1 cellular context compared by ENCODE assay signal in the genomic region with DNA sequence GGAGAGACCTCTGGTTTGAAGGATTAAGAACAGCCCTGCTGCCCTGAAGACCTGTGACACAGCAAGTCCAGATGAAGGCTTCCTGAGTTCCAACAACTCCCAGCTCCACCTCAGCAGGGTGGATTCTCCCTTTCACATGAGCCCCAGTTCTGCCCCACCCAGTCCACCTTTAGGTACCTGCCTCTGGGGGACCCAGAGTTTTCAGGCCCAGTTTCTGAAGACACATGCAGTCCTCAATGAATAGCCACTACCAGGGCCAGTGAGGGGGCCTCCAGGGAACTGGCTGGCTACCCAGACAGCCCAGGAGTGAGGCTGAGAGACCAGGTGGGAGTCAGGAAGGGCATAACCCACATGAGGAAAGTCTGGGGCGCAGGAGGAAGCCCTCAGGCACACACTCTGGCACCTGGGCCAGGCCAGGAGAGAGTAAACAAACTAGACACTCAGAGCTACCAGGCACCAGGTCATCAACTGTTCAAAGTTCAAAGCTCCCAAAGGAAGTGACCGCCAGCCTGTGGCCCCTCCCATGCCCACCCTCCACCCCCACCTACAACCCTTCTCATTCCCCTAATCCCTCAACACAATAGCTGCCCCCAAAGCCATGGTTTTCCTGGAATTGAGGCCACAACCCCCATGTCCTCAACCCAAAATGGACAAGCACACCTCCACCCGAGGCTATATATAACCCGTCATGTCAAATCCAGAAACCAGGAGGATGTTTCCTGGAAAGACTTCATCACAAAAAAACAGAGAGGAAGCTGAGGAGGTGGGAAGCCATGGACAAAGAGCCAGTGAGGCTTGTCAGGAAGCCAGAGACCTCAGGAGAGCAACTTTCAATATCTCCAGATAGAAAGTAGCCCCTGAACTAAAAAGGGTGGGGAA.
TF ChIP-seq lines count a peak whose summit lies in the region.

No MANE protein-coding gene starts in this region.

TF ChIP-seq in HepG2, 621 proteins besides CTCF, POLR2A, EP300 and RAD21 (continued from another document and continues in another):
- TF ChIP-seq JDP2 (CRISPR knock-in tag; IDR thresholded peaks at IDR 0.05; ENCODE audit: borderline replicate concordance), result no peak
- TF ChIP-seq, protein P1, sequence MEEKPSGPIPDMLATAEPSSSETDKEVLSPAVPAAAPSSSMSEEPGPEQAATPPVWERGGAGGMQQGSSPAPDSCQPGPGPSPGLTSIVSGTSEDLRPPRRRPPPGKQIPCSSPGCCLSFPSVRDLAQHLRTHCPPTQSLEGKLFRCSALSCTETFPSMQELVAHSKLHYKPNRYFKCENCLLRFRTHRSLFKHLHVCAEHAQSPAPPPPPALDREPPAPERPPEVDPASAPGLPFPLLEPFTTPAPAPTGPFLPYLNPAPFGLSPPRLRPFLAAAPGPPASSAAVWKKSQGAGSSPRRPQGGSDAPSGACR (CRISPR knock-in tag; IDR thresholded peaks at IDR 0.05), result peak; percentile 71; the same call in 1 of the 2 replicates
- no peak for TF ChIP-seq SYNCRIP (IDR thresholded peaks at IDR 0.05; ENCODE audit: insufficient read depth, low read depth, low read length)
- no peak for TF ChIP-seq ZNF431 (CRISPR knock-in tag; IDR thresholded peaks at IDR 0.05; ENCODE audit: borderline replicate concordance, low read depth)
- no peak for TF ChIP-seq FOSL1 (CRISPR knock-in tag; IDR thresholded peaks at IDR 0.05; ENCODE audit: borderline replicate concordance)
- TF ChIP-seq, protein P2, sequence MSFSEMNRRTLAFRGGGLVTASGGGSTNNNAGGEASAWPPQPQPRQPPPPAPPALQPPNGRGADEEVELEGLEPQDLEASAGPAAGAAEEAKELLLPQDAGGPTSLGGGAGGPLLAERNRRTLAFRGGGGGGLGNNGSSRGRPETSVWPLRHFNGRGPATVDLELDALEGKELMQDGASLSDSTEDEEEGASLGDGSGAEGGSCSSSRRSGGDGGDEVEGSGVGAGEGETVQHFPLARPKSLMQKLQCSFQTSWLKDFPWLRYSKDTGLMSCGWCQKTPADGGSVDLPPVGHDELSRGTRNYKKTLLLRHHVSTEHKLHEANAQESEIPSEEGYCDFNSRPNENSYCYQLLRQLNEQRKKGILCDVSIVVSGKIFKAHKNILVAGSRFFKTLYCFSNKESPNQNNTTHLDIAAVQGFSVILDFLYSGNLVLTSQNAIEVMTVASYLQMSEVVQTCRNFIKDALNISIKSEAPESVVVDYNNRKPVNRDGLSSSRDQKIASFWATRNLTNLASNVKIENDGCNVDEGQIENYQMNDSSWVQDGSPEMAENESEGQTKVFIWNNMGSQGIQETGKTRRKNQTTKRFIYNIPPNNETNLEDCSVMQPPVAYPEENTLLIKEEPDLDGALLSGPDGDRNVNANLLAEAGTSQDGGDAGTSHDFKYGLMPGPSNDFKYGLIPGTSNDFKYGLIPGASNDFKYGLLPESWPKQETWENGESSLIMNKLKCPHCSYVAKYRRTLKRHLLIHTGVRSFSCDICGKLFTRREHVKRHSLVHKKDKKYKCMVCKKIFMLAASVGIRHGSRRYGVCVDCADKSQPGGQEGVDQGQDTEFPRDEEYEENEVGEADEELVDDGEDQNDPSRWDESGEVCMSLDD (CRISPR knock-in tag; IDR thresholded peaks at IDR 0.05; ENCODE audit: borderline replicate concordance), result no peak
- peak; percentile 56; the same call in 1 of the 2 replicates for TF ChIP-seq ESRRA (CRISPR knock-in tag; IDR thresholded peaks at IDR 0.05; ENCODE audit: low read depth)
- no peak for TF ChIP-seq RFX1 (IDR thresholded peaks at IDR 0.05)
- TF ChIP-seq ZNF232 (CRISPR knock-in tag; IDR thresholded peaks at IDR 0.05; ENCODE audit: borderline replicate concordance), result no peak
- TF ChIP-seq ZNF292 (CRISPR knock-in tag; IDR thresholded peaks at IDR 0.05; ENCODE audit: borderline replicate concordance, low read depth), result no peak
- TF ChIP-seq ZSCAN20 (CRISPR knock-in tag; IDR thresholded peaks at IDR 0.05; ENCODE audit: borderline replicate concordance), result no peak
- no peak for TF ChIP-seq TOE1 (CRISPR knock-in tag; IDR thresholded peaks at IDR 0.05)
- TF ChIP-seq HHEX (CRISPR knock-in tag; IDR thresholded peaks at IDR 0.05), result no peak
- peak; percentile 43; the same call in 1 of the 2 replicates for TF ChIP-seq ZNF205 (CRISPR knock-in tag; IDR thresholded peaks at IDR 0.05)
- no peak for TF ChIP-seq ZNF496 (CRISPR knock-in tag; IDR thresholded peaks at IDR 0.05; ENCODE audit: insufficient replicate concordance)
- TF ChIP-seq ARNTL (CRISPR knock-in tag; IDR thresholded peaks at IDR 0.05), result peak; percentile 62; the same call in 1 of the 2 replicates
- no peak for TF ChIP-seq PHB2 (IDR thresholded peaks at IDR 0.05; ENCODE audit: partially characterized antibody)
- TF ChIP-seq ZNF776 (CRISPR knock-in tag; IDR thresholded peaks at IDR 0.05), result no peak
- TF ChIP-seq, protein P3, sequence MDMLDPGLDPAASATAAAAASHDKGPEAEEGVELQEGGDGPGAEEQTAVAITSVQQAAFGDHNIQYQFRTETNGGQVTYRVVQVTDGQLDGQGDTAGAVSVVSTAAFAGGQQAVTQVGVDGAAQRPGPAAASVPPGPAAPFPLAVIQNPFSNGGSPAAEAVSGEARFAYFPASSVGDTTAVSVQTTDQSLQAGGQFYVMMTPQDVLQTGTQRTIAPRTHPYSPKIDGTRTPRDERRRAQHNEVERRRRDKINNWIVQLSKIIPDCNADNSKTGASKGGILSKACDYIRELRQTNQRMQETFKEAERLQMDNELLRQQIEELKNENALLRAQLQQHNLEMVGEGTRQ (IDR thresholded peaks at IDR 0.05; ENCODE audit: low read depth, low read length), result no peak
- TF ChIP-seq, protein P3 (CRISPR knock-in tag; IDR thresholded peaks at IDR 0.05; ENCODE audit: borderline replicate concordance), result no peak
- peak; percentile 55; the same call in 1 of the 2 replicates for TF ChIP-seq SPEN (CRISPR knock-in tag; IDR thresholded peaks at IDR 0.05; ENCODE audit: low read depth)
- TF ChIP-seq, protein P4, sequence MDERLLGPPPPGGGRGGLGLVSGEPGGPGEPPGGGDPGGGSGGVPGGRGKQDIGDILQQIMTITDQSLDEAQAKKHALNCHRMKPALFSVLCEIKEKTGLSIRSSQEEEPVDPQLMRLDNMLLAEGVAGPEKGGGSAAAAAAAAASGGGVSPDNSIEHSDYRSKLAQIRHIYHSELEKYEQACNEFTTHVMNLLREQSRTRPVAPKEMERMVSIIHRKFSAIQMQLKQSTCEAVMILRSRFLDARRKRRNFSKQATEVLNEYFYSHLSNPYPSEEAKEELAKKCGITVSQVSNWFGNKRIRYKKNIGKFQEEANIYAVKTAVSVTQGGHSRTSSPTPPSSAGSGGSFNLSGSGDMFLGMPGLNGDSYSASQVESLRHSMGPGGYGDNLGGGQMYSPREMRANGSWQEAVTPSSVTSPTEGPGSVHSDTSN (CRISPR knock-in tag; IDR thresholded peaks at IDR 0.05), result no peak
- no peak for TF ChIP-seq MXD4 (CRISPR knock-in tag; IDR thresholded peaks at IDR 0.05)
- TF ChIP-seq HDAC1 (CRISPR knock-in tag; IDR thresholded peaks at IDR 0.05), result peak; percentile 61; the same call in 1 of the 2 replicates
- TF ChIP-seq, protein P5, sequence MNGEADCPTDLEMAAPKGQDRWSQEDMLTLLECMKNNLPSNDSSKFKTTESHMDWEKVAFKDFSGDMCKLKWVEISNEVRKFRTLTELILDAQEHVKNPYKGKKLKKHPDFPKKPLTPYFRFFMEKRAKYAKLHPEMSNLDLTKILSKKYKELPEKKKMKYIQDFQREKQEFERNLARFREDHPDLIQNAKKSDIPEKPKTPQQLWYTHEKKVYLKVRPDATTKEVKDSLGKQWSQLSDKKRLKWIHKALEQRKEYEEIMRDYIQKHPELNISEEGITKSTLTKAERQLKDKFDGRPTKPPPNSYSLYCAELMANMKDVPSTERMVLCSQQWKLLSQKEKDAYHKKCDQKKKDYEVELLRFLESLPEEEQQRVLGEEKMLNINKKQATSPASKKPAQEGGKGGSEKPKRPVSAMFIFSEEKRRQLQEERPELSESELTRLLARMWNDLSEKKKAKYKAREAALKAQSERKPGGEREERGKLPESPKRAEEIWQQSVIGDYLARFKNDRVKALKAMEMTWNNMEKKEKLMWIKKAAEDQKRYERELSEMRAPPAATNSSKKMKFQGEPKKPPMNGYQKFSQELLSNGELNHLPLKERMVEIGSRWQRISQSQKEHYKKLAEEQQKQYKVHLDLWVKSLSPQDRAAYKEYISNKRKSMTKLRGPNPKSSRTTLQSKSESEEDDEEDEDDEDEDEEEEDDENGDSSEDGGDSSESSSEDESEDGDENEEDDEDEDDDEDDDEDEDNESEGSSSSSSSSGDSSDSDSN (CRISPR knock-in tag; IDR thresholded peaks at IDR 0.05), result peak; percentile 44; the same call in 1 of the 2 replicates
- 0 out of 2 replicates have a peak, but pooled peaks have one; percentile 44 for TF ChIP-seq JUND (CRISPR knock-in tag; IDR thresholded peaks at IDR 0.05)
- TF ChIP-seq NFKBIZ (CRISPR knock-in tag; IDR thresholded peaks at IDR 0.05), result peak; percentile 68
- no peak for TF ChIP-seq MAFG (CRISPR knock-in tag; IDR thresholded peaks at IDR 0.05)
- no peak for TF ChIP-seq HCFC1 (IDR thresholded peaks at IDR 0.05; ENCODE audit: low read depth, low read length)
- no peak for TF ChIP-seq GZF1 (CRISPR knock-in tag; IDR thresholded peaks at IDR 0.05)
- no peak for TF ChIP-seq AGO1 (IDR thresholded peaks at IDR 0.05; ENCODE audit: low read depth, low read length, poor library complexity, severe bottlenecking)
- TF ChIP-seq, protein P6, sequence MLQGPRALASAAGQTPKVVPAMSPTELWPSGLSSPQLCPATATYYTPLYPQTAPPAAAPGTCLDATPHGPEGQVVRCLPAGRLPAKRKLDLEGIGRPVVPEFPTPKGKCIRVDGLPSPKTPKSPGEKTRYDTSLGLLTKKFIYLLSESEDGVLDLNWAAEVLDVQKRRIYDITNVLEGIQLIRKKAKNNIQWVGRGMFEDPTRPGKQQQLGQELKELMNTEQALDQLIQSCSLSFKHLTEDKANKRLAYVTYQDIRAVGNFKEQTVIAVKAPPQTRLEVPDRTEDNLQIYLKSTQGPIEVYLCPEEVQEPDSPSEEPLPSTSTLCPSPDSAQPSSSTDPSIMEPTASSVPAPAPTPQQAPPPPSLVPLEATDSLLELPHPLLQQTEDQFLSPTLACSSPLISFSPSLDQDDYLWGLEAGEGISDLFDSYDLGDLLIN (CRISPR knock-in tag; IDR thresholded peaks at IDR 0.05; ENCODE audit: borderline replicate concordance), result no peak
- no peak for TF ChIP-seq IKZF1 (IDR thresholded peaks at IDR 0.05)
- TF ChIP-seq, protein P7, sequence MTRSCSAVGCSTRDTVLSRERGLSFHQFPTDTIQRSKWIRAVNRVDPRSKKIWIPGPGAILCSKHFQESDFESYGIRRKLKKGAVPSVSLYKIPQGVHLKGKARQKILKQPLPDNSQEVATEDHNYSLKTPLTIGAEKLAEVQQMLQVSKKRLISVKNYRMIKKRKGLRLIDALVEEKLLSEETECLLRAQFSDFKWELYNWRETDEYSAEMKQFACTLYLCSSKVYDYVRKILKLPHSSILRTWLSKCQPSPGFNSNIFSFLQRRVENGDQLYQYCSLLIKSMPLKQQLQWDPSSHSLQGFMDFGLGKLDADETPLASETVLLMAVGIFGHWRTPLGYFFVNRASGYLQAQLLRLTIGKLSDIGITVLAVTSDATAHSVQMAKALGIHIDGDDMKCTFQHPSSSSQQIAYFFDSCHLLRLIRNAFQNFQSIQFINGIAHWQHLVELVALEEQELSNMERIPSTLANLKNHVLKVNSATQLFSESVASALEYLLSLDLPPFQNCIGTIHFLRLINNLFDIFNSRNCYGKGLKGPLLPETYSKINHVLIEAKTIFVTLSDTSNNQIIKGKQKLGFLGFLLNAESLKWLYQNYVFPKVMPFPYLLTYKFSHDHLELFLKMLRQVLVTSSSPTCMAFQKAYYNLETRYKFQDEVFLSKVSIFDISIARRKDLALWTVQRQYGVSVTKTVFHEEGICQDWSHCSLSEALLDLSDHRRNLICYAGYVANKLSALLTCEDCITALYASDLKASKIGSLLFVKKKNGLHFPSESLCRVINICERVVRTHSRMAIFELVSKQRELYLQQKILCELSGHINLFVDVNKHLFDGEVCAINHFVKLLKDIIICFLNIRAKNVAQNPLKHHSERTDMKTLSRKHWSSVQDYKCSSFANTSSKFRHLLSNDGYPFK (CRISPR knock-in tag; IDR thresholded peaks at IDR 0.05; ENCODE audit: borderline replicate concordance), result no peak
- TF ChIP-seq, protein P8, sequence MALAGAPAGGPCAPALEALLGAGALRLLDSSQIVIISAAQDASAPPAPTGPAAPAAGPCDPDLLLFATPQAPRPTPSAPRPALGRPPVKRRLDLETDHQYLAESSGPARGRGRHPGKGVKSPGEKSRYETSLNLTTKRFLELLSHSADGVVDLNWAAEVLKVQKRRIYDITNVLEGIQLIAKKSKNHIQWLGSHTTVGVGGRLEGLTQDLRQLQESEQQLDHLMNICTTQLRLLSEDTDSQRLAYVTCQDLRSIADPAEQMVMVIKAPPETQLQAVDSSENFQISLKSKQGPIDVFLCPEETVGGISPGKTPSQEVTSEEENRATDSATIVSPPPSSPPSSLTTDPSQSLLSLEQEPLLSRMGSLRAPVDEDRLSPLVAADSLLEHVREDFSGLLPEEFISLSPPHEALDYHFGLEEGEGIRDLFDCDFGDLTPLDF (CRISPR knock-in tag; IDR thresholded peaks at IDR 0.05), result no peak
- peak; percentile 65; the same call in 1 of the 2 replicates for TF ChIP-seq SOX5 (CRISPR knock-in tag; IDR thresholded peaks at IDR 0.05; ENCODE audit: borderline replicate concordance)
- no peak for TF ChIP-seq ARHGAP35 (CRISPR knock-in tag; IDR thresholded peaks at IDR 0.05; ENCODE audit: borderline replicate concordance)
- TF ChIP-seq, protein P9, sequence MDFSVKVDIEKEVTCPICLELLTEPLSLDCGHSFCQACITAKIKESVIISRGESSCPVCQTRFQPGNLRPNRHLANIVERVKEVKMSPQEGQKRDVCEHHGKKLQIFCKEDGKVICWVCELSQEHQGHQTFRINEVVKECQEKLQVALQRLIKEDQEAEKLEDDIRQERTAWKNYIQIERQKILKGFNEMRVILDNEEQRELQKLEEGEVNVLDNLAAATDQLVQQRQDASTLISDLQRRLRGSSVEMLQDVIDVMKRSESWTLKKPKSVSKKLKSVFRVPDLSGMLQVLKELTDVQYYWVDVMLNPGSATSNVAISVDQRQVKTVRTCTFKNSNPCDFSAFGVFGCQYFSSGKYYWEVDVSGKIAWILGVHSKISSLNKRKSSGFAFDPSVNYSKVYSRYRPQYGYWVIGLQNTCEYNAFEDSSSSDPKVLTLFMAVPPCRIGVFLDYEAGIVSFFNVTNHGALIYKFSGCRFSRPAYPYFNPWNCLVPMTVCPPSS (IDR thresholded peaks at IDR 0.05), result no peak
- TF ChIP-seq ZNF430 (CRISPR knock-in tag; IDR thresholded peaks at IDR 0.05), result no peak; the same call in 1 of the 2 replicates
- TF ChIP-seq, protein P10, sequence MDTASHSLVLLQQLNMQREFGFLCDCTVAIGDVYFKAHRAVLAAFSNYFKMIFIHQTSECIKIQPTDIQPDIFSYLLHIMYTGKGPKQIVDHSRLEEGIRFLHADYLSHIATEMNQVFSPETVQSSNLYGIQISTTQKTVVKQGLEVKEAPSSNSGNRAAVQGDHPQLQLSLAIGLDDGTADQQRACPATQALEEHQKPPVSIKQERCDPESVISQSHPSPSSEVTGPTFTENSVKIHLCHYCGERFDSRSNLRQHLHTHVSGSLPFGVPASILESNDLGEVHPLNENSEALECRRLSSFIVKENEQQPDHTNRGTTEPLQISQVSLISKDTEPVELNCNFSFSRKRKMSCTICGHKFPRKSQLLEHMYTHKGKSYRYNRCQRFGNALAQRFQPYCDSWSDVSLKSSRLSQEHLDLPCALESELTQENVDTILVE (CRISPR knock-in tag; IDR thresholded peaks at IDR 0.05), result peak; percentile 51; the same call in 1 of the 2 replicates
